17 cellular contexts compared by ENCODE assay signal in genomic region chr17:45757431-45758218, GRCh38. TPM values are rescaled to one million over a fixed set of nuclear protein-coding genes. Genes with fewer than 3 reads are reported as not detected.
DNase-seq lines count a peak whose midpoint lies in the region; ATAC-seq, FAIRE-seq and TF ChIP-seq lines count a peak whose summit lies in the region.
"Had no signal": no experiment of that assay in that cellular context is flagged by ENCODE, and none has a peak within 500 bp of the region (broad histone marks: within the 10 kb centered on the region; RNA-seq: fewer than 3 reads in every experiment).

No MANE protein-coding gene starts in this region.

- in situ Hi-C loops in HepG2 (cut with HindIII; ENCODE audit: extremely low pct_ligation_motif_present, low pct_unique_long_range_greater_than_20kb) (no loop called here), K562 (cut with MboI) (no loop called here)

- H3K27me3 ChIP-seq in HepG2 (ENCODE audit: control insufficient read depth in 1 of 2, insufficient read depth in 2 of 2, low read length in 2 of 2): peaks cover 6 to 47% of the 10 kb centered on the region in 2 experiments; a peak in 4 of 5 replicates
- H3K27me3 ChIP-seq in right lobe of liver: no peaks in the 10 kb centered on the region
- peaks cover 6 to 49% of the 10 kb centered on the region in 2 experiments; a peak in 4 of 5 replicates for H3K27me3 ChIP-seq in K562 (ENCODE audit: control insufficient read depth in 2 of 2, insufficient read depth in 2 of 2, low read length in 2 of 2)
- peaks cover 0 to 47% (median 7%) of the 10 kb centered on the region in 7 donors for H3K27me3 ChIP-seq in spleen (replicated peaks in 1 of 7)
- H3K27me3 ChIP-seq: BLaER1 treated with 17β-estradiol and CSF1 and Interleukin-3, amounts not matched to agents 10 nM and 100 nM had no signal

- TF ChIP-seq RAD21 in HepG2 (CRISPR knock-in tag; IDR thresholded peaks at IDR 0.05) (no peak), K562 (CRISPR knock-in tag; conservative IDR thresholded peaks at IDR 0.05 in 1 of 2, IDR thresholded peaks at IDR 0.05 in 1 of 2) (no peak)

- ATAC-seq in HepG2: no peak
- no peak for ATAC-seq in right lobe of liver
- ATAC-seq in K562: no peak
- no peak for ATAC-seq in HG02981 (IDR thresholded peaks at IDR 0.05; ENCODE audit: unreplicated experiment)

- H3K4me3 ChIP-seq in HepG2 (replicated peaks in 1 of 3; ENCODE audit: insufficient read depth in 1 of 3, low read depth in 2 of 3, low read length in 3 of 3) (no peak overlapping the region), right lobe of liver (no peak overlapping the region), K562 (no peak overlapping the region), spleen (no peak overlapping the region)
- H3K4me3 ChIP-seq: BLaER1 treated with 17β-estradiol and CSF1 and Interleukin-3, amounts not matched to agents 10 nM and 100 nM had no signal

- no TSS peak for BruUV-seq in HepG2 (replicated peaks; lab: Mats Ljungman, UMichigan)
- BruUV-seq in K562 (replicated peaks; lab: Mats Ljungman, UMichigan): no TSS peak

- H3K27ac ChIP-seq in HepG2 (ENCODE audit: extremely low read length, insufficient read depth, low read length): no peak overlapping the region
- H3K27ac ChIP-seq in right lobe of liver: no peak overlapping the region
- H3K27ac ChIP-seq in K562 (ENCODE audit: extremely low read depth, low read depth, low read length): no peak overlapping the region
- H3K27ac ChIP-seq in spleen: no peak overlapping the region
- H3K27ac ChIP-seq: BLaER1 treated with 17β-estradiol and CSF1 and Interleukin-3, amounts not matched to agents 10 nM and 100 nM had no signal

- peaks cover 3% of the 10 kb centered on the region for H3K9me1 ChIP-seq in K562 (ENCODE audit: control insufficient read depth, insufficient read depth, low read length)

- no peak for TF ChIP-seq EP300 in HepG2 (IDR thresholded peaks at IDR 0.05; ENCODE audit: low read depth in 2 of 2, low read length in 2 of 2)
- no peak for TF ChIP-seq EP300 in HepG2 (CRISPR knock-in tag; IDR thresholded peaks at IDR 0.05; ENCODE audit: borderline replicate concordance)
- no peak for TF ChIP-seq EP300 in K562 (IDR thresholded peaks at IDR 0.05; ENCODE audit: low read length)

- CTCF ChIA-PET in HepG2 (lab: Yijun Ruan, JAX; ENCODE audit: low intra/inter-chr PET ratio, low total read pairs) (no interaction called here), K562 (lab: Yijun Ruan, JAX; ENCODE audit: low intra/inter-chr PET ratio) (no interaction called here)

- intact Hi-C loops in HepG2 (cut with micrococcal nuclease; ENCODE audit: unreplicated experiment): no loop called here
- intact Hi-C loops in right lobe of liver (cut with DNase I): no loop called here
- intact Hi-C loops in K562 (cut with micrococcal nuclease): no loop called here
- intact Hi-C loops in spleen (cut with DNase I; ENCODE audit: low total_unique reads): no loop called here

- H3K4me1 ChIP-seq in HepG2 (ENCODE audit: insufficient read depth, low read length) (no peaks in the 10 kb centered on the region), right lobe of liver (no peaks in the 10 kb centered on the region), K562 (replicated peaks in 1 of 2; ENCODE audit: control insufficient read depth in 2 of 2, insufficient read depth in 2 of 2, low read length in 2 of 2) (peaks cover 0 to 3% of the 10 kb centered on the region in 2 experiments; a peak in 1 of 5 replicates), spleen (no peaks in the 10 kb centered on the region)

- no peak overlapping the region for H2AFZ ChIP-seq in HepG2 (ENCODE audit: low read length)
- no peak overlapping the region for H2AFZ ChIP-seq in K562 (ENCODE audit: low read depth, low read length)

- no peak for FAIRE-seq in HepG2 (lab: Jason Lieb, UNC)
- no peak for FAIRE-seq in K562 (lab: Jason Lieb, UNC)
- FAIRE-seq: GM19239, HTR-8/SVneo had no signal

- H4K20me1 ChIP-seq in HepG2 (ENCODE audit: insufficient read depth, low read length): no peaks in the 10 kb centered on the region
- no peaks in the 10 kb centered on the region for H4K20me1 ChIP-seq in K562 (replicated peaks; ENCODE audit: control insufficient read depth, insufficient read depth, low read length)
- H4K20me1 ChIP-seq: BLaER1 treated with 17β-estradiol and CSF1 and Interleukin-3, amounts not matched to agents 10 nM and 100 nM had no signal

- POLR2A ChIA-PET in HepG2 (lab: Yijun Ruan, JAX): no interaction called here
- POLR2A ChIA-PET in K562 (lab: Yijun Ruan, JAX): no interaction called here

- no peak overlapping the region for H3K4me2 ChIP-seq in HepG2 (ENCODE audit: low read depth, low read length)
- H3K4me2 ChIP-seq in K562 (ENCODE audit: insufficient read depth, low read length): no peak overlapping the region

- no peaks in the 10 kb centered on the region for H3K9me3 ChIP-seq in HepG2 (ENCODE audit: low read length)
- H3K9me3 ChIP-seq in right lobe of liver: no peaks in the 10 kb centered on the region
- H3K9me3 ChIP-seq in K562 (replicated peaks; ENCODE audit: control insufficient read depth, insufficient read depth, low read depth, low read length): no peaks in the 10 kb centered on the region
- no peaks in the 10 kb centered on the region for H3K9me3 ChIP-seq in spleen
- H3K9me3 ChIP-seq: BLaER1 treated with 17β-estradiol and CSF1 and Interleukin-3, amounts not matched to agents 10 nM and 100 nM had no signal

- 26% methylated on average over 13 of the region's 13 CpGs for WGBS in HepG2 (ENCODE audit: low lambda C conversion rate)
- whole genome bisulfite sequencing in right lobe of liver (ENCODE audit: insufficient coverage, low coverage, low lambda C conversion rate, missing lambda C conversion rate): 66% methylated on average over 8 of the region's 13 CpGs
- 2% methylated on average over 12 of the region's 13 CpGs for WGBS in K562 (ENCODE audit: insufficient coverage, low coverage, missing lambda C conversion rate)
- WGBS in spleen, 5 donors: 85 to 89% (median 86%) methylated on average over 13 of the region's 13 CpGs

- H3K36me3 ChIP-seq in HepG2 (replicated peaks in 1 of 2; ENCODE audit: control insufficient read depth in 1 of 2, insufficient read depth in 2 of 2, low read length in 2 of 2) (no peaks in the 10 kb centered on the region), right lobe of liver (no peaks in the 10 kb centered on the region), K562 (ENCODE audit: control insufficient read depth, insufficient read depth, low read length) (no peaks in the 10 kb centered on the region), spleen (no peaks in the 10 kb centered on the region)
- H3K36me3 ChIP-seq: BLaER1 treated with 17β-estradiol and CSF1 and Interleukin-3, amounts not matched to agents 10 nM and 100 nM had no signal

- H3K9ac ChIP-seq in HepG2 (ENCODE audit: insufficient read depth, low read depth, low read length): no peak overlapping the region
- no peak overlapping the region for H3K9ac ChIP-seq in K562 (ENCODE audit: insufficient read depth in 1 of 2, low read depth in 2 of 2, low read length in 2 of 2)
- H3K9ac ChIP-seq: BLaER1 treated with 17β-estradiol and CSF1 and Interleukin-3, amounts not matched to agents 10 nM and 100 nM had no signal

- TF ChIP-seq POLR2A in HepG2 (IDR thresholded peaks at IDR 0.05; ENCODE audit: insufficient read depth in 1 of 2, low read depth in 2 of 2, low read length in 2 of 2) (no peak), right lobe of liver (IDR thresholded peaks at IDR 0.05) (no peak), K562 (conservative IDR thresholded peaks at IDR 0.05) (no peak), spleen (IDR thresholded peaks at IDR 0.05) (no peak)

- TF ChIP-seq CTCF in HepG2 (CRISPR knock-in tag; IDR thresholded peaks at IDR 0.05): no peak
- no peak for TF ChIP-seq CTCF in right lobe of liver (IDR thresholded peaks at IDR 0.05)
- no peak for TF ChIP-seq CTCF in K562 (IDR thresholded peaks at IDR 0.05 in 2 of 3, conservative IDR thresholded peaks at IDR 0.05 in 1 of 3; ENCODE audit: insufficient read depth in 2 of 3, low read depth in 1 of 3, low read length in 3 of 3)
- TF ChIP-seq CTCF in spleen (IDR thresholded peaks at IDR 0.05 in 8 of 11, conservative IDR thresholded peaks at IDR 0.05 in 3 of 11): no peak

- DNase-seq in NCI-H2227 (lab: John Stamatoyannopoulos, UW; ENCODE audit: unreplicated experiment) (peak; percentile 14), NCI-H2227 treated with DMSO at 0.1 percent for 48 hours (lab: John Stamatoyannopoulos, UW) (no peak), HepG2 (ENCODE audit: low spot score) (no peak), right lobe of liver (no peak), K562 (ENCODE audit: extremely low read depth in 1 of 4, low spot score in 3 of 4) (no peak), spleen (peak; percentile 51), NCI-H510A (lab: John Stamatoyannopoulos, UW) (no peak)
- DNase-seq: ACHN; CD4-positive, alpha-beta T cell; DND-41; GF-D8; GOT3; H9 had no signal

- no peaks in the 10 kb centered on the region for H3K79me2 ChIP-seq in HepG2 (ENCODE audit: insufficient read depth, low read length)
- H3K79me2 ChIP-seq in K562 (ENCODE audit: control insufficient read depth, insufficient read depth, low read length): no peaks in the 10 kb centered on the region

RNA-seq across cellular contexts. Expression of gene CRHR1, which starts 26.5 kb away (rescaled TPM):
- total RNA-seq in HepG2 (2016; rRNA removed; fragmentation: Illumina TruSeq; extraction: Trizol) (not detected in 2 replicates), right lobe of liver (not detected), K562 (2014; rRNA removed) (not detected in 2 replicates), K562 (2014; rRNA removed; fragmentation: Illumina TruSeq; extraction: Trizol) (not detected in 2 replicates), K562 (2015; rRNA removed; fragmentation: Illumina TruSeq; extraction: Trizol) (not detected in 2 replicates), K562 (2021) (not detected in 2 replicates), spleen (not detected)
- total RNA-seq in HepG2 (2016; cell fraction: cytosol; rRNA removed; fragmentation: Illumina TruSeq; extraction: Trizol; ENCODE audit: low read depth): not detected in 2 replicates
- total RNA-seq in HepG2 (2016; cell fraction: insoluble cytoplasmic fraction; rRNA removed; fragmentation: Illumina TruSeq; extraction: Trizol): not detected in 2 replicates
- not detected in 2 replicates for total RNA-seq in HepG2 (2016; cell fraction: membrane; rRNA removed; fragmentation: Illumina TruSeq; extraction: Trizol)
- not detected in 2 replicates for total RNA-seq in HepG2 (2016; cell fraction: nucleus; rRNA removed; fragmentation: Illumina TruSeq; extraction: Trizol)
- polyA plus RNA-seq in HepG2 (2011; rRNA removed) (not detected in 2 replicates), K562 (2011; rRNA removed) (not detected in 2 replicates), K562 (2014; fragmentation: Illumina TruSeq; extraction: Trizol) (not detected in 2 replicates), K562 (2014; fragmentation: Nextera tagmentation; extraction: Ambion mirVana) (not detected), K562 (2014; rRNA removed) (0.05 TPM in 1 of 2 replicates, not detected in the other), spleen (under 1 TPM in 1 of 3 donors, not detected in 2; 0.22 TPM)
- not detected in 2 replicates for polyA plus RNA-seq in HepG2 (2011; cell fraction: cytosol; rRNA removed)
- polyA plus RNA-seq in HepG2 (2011; cell fraction: nucleus; rRNA removed): not detected in 2 replicates
- polyA plus RNA-seq in HepG2 (2012): not detected in 2 replicates
- not detected in 2 replicates for polyA plus RNA-seq in HepG2 (2016; cell fraction: cytosol; fragmentation: Illumina TruSeq; extraction: Trizol; ENCODE audit: low read depth)
- not detected in 2 replicates for polyA plus RNA-seq in HepG2 (2016; cell fraction: insoluble cytoplasmic fraction; fragmentation: Illumina TruSeq; extraction: Trizol; ENCODE audit: low read depth)
- not detected in 2 replicates for polyA plus RNA-seq in HepG2 (2016; cell fraction: membrane; fragmentation: Illumina TruSeq; extraction: Trizol; ENCODE audit: low read depth)
- polyA plus RNA-seq in HepG2 (2016; cell fraction: nucleus; fragmentation: Illumina TruSeq; extraction: Trizol; ENCODE audit: insufficient read depth, low read depth): not detected in 2 replicates
- polyA minus RNA-seq in HepG2 (2011; rRNA and poly(A)+ RNA removed; ENCODE audit: low replicate concordance): 0.64 TPM in 1 of 2 replicates, not detected in the other
- not detected in 2 replicates for polyA minus RNA-seq in HepG2 (2011; cell fraction: cytosol; rRNA and poly(A)+ RNA removed)
- not detected in 2 replicates for polyA minus RNA-seq in HepG2 (2011; cell fraction: nucleus; rRNA and poly(A)+ RNA removed)
- total RNA-seq in K562 (2011; cell fraction: chromatin; rRNA removed; ENCODE audit: low replicate concordance): not detected in 2 replicates
- not detected in 2 replicates for total RNA-seq in K562 (2011; cell fraction: nucleolus; rRNA removed)
- not detected in 2 replicates for total RNA-seq in K562 (2011; cell fraction: nucleoplasm; rRNA removed)
- polyA plus RNA-seq in K562 (2011; cell fraction: cytosol; rRNA removed): not detected in 2 replicates
- not detected in 2 replicates for polyA plus RNA-seq in K562 (2011; cell fraction: nucleus; rRNA removed)
- not detected in 2 replicates for polyA plus RNA-seq in K562 (2012)
- polyA minus RNA-seq in K562 (2011; rRNA and poly(A)+ RNA removed): not detected in 2 replicates
- not detected in 2 replicates for polyA minus RNA-seq in K562 (2011; cell fraction: cytosol; rRNA and poly(A)+ RNA removed)
- polyA minus RNA-seq in K562 (2011; cell fraction: nucleus; rRNA and poly(A)+ RNA removed): not detected in 2 replicates
- total RNA-seq: CD4-positive, alpha-beta T cell had no signal

Comparison
In these comparisons a context has a peak if more than half of its experiments do, and no peak if none do; other contexts are left out.
1. DNase-seq: peak in NCI-H2227 (single experiment) and spleen (single experiment); none in NCI-H2227 treated with DMSO at 0.1 percent for 48 hours (single experiment), HepG2 (single experiment), right lobe of liver (0 of 3), K562 (0 of 4) and NCI-H510A (single experiment).